ENCODE assay signal across 9 cellular contexts in genomic region chr6:30829016-30829415, GRCh38. TPM values are rescaled to one million over a fixed set of nuclear protein-coding genes. Genes with fewer than 3 reads are reported as not detected.
DNase-seq lines count a peak whose midpoint lies in the region; ATAC-seq and TF ChIP-seq lines count a peak whose summit lies in the region.
"Had no signal": no experiment of that assay in that cellular context is flagged by ENCODE, and none has a peak within 500 bp of the region (broad histone marks: within the 10 kb centered on the region; RNA-seq: fewer than 3 reads in every experiment).

No MANE protein-coding gene starts in this region.

- no peak for TF ChIP-seq POLR2A in gastrocnemius medialis (IDR thresholded peaks at IDR 0.05)

- no peaks in the 10 kb centered on the region for H3K9me2 ChIP-seq in SK-N-SH

- H3K4me3 ChIP-seq in SK-N-SH (ENCODE audit: low read depth in 2 of 2, low read length in 1 of 2) (no peak overlapping the region), gastrocnemius medialis (no peak overlapping the region)
- H3K4me3 ChIP-seq: testis had no signal

- 87% methylated on average over 4 of the region's 4 CpGs for WGBS in SK-N-SH (ENCODE audit: low lambda C conversion rate)

- peak overlapping the region; percentile 83 for H3K4me3 Mint-ChIP-seq in activated CD4-positive, alpha-beta memory T cell treated with anti-CD3 and anti-CD28 coated beads for 36 hours

- no peak overlapping the region for H3K9ac ChIP-seq in SK-N-SH

- no peak for TF ChIP-seq RAD21 in SK-N-SH (IDR thresholded peaks at IDR 0.05; ENCODE audit: low read length)

- H3K36me3 Mint-ChIP-seq in activated CD4-positive, alpha-beta memory T cell treated with anti-CD3 and anti-CD28 coated beads for 36 hours, result peaks cover 3% of the 10 kb centered on the region

- peak overlapping the region in 1 of 2 experiments; percentile 38; a peak in 1 of 4 replicates for H3K27ac ChIP-seq in SK-N-SH (ENCODE audit: low read depth in 2 of 2, low read length in 1 of 2)
- H3K27ac ChIP-seq in foreskin keratinocyte, result peak overlapping the region; percentile 62
- peak overlapping the region; percentile 85 to 94 (median 92) for H3K27ac ChIP-seq in gastrocnemius medialis

- H3K27me3 Mint-ChIP-seq in activated CD4-positive, alpha-beta memory T cell treated with anti-CD3 and anti-CD28 coated beads for 36 hours, result no peaks in the 10 kb centered on the region

- POLR2A ChIA-PET in SK-N-SH (lab: Yijun Ruan, JAX), result interaction anchor here (0.6 kb wide), 1 partner anchor 103 kb away, joined by 3 read pairs; no protein-coding TSS in a partner anchor
- POLR2A ChIA-PET in activated CD4-positive, alpha-beta memory T cell treated with anti-CD3 and anti-CD28 coated beads for 36 hours (lab: Charles Lee), result interaction anchor here (1.0 to 2.2 kb wide), 10 partner anchors 9 to 94 kb away, joined by 3 to 10 read pairs (median 6); partner anchors contain the start of genes DDR1, IER3 and VARS2

- peak; percentile 4; the same call in 1 of the 3 replicates for ATAC-seq in SK-N-SH treated with all-trans-retinoic acid at 6 μM for 48 hours
- ATAC-seq in foreskin keratinocyte, result no peak
- peak; percentile 2 to 6 for ATAC-seq in gastrocnemius medialis
- no peak for ATAC-seq in GM19395 (IDR thresholded peaks at IDR 0.05; ENCODE audit: unreplicated experiment)
- ATAC-seq in HG02678 (IDR thresholded peaks at IDR 0.05; ENCODE audit: unreplicated experiment), result no peak

- no peak overlapping the region for H3K4me2 ChIP-seq in SK-N-SH

- H3K27ac Mint-ChIP-seq in activated CD4-positive, alpha-beta memory T cell treated with anti-CD3 and anti-CD28 coated beads for 36 hours, result peak overlapping the region; percentile 96

- TF ChIP-seq CTCF in SK-N-SH (IDR thresholded peaks at IDR 0.05), result no peak
- TF ChIP-seq CTCF in foreskin keratinocyte (conservative IDR thresholded peaks at IDR 0.05), result no peak
- no peak for TF ChIP-seq CTCF in gastrocnemius medialis (IDR thresholded peaks at IDR 0.05 in 4 of 5, conservative IDR thresholded peaks at IDR 0.05 in 1 of 5)

- no peaks in the 10 kb centered on the region for H4K20me1 ChIP-seq in SK-N-SH (ENCODE audit: insufficient read depth)

- TF ChIP-seq EP300 in SK-N-SH (IDR thresholded peaks at IDR 0.05; ENCODE audit: borderline replicate concordance in 1 of 2, low read depth in 1 of 2, low read length in 1 of 2), result no peak

- peaks cover 4% of the 10 kb centered on the region for H3F3A ChIP-seq in SK-N-SH (replicated peaks; ENCODE audit: insufficient read depth)

- H3K36me3 ChIP-seq in SK-N-SH (replicated peaks in 1 of 2; ENCODE audit: control insufficient read depth in 1 of 2, insufficient read depth in 2 of 2, low read length in 1 of 2) (no peaks in the 10 kb centered on the region), gastrocnemius medialis (no peaks in the 10 kb centered on the region)

- intact Hi-C loops in activated CD4-positive, alpha-beta memory T cell treated with anti-CD3 and anti-CD28 coated beads for 36 hours (cut with micrococcal nuclease), result loop anchor here (2.0 kb wide), 2 partner anchors 86 to 258 kb away; partner anchors contain the start of gene VARS2
- intact Hi-C loops in gastrocnemius medialis (cut with DNase I; ENCODE audit: low total_unique reads), result loop anchor here (2.0 kb wide), 4 partner anchors 56 to 252 kb away; partner anchors contain the start of genes DDR1 and IER3

- H3K9me3 ChIP-seq in SK-N-SH, result no peaks in the 10 kb centered on the region
- no peaks in the 10 kb centered on the region for H3K9me3 ChIP-seq in gastrocnemius medialis
- H3K9me3 ChIP-seq: testis had no signal

- H3K4me1 ChIP-seq in SK-N-SH (ENCODE audit: control insufficient read depth in 1 of 2, insufficient read depth in 2 of 2, low read depth in 1 of 2, low read length in 1 of 2) (peaks cover 7 to 12% of the 10 kb centered on the region in 2 experiments; a peak in 3 of 4 replicates), foreskin keratinocyte (peaks cover 27% of the 10 kb centered on the region), gastrocnemius medialis (peaks cover 28 to 31% of the 10 kb centered on the region in 2 donors)

- peaks cover 59% of the 10 kb centered on the region for H3K4me1 Mint-ChIP-seq in activated CD4-positive, alpha-beta memory T cell treated with anti-CD3 and anti-CD28 coated beads for 36 hours (ENCODE audit: low read depth)

- no peak overlapping the region for H2AFZ ChIP-seq in SK-N-SH (ENCODE audit: low read depth)

- in situ Hi-C loops in gastrocnemius medialis (cut with MboI; ENCODE audit: low sequenced_read_pairs in 4 of 4), result loop anchor here (5.0 to 10.0 kb wide), 8 partner anchors 46 to 256 kb away; partner anchors contain the start of genes FLOT1 (in 1 of the 4), IER3 (in 1 of the 4) and PPP1R18 (in 1 of the 4)

- CTCF ChIA-PET in SK-N-SH (lab: Yijun Ruan, JAX), result interaction anchor here (0.6 to 8.8 kb wide), 37 partner anchors 8 to 299 kb away, joined by 3 to 103 read pairs (median 5); partner anchors contain the start of gene FLOT1
- CTCF ChIA-PET in activated CD4-positive, alpha-beta memory T cell treated with anti-CD3 and anti-CD28 coated beads for 36 hours (lab: Charles Lee), result interaction anchor here (0.6 to 5.6 kb wide), 32 partner anchors 8 to 375 kb away, joined by 3 to 63 read pairs (median 4); partner anchors contain the start of genes DDR1, GTF2H4, IER3 and VARS2

- DNase-seq in SK-N-SH (no peak), foreskin keratinocyte (no peak), gastrocnemius medialis (no peak), NCI-H2107 treated with DMSO at 0.1 percent for 48 hours (lab: John Stamatoyannopoulos, UW; ENCODE audit: unreplicated experiment) (no peak)
- DNase-seq in activated CD4-positive, alpha-beta memory T cell treated with anti-CD3 and anti-CD28 coated beads for 36 hours, result no peak

- no peaks in the 10 kb centered on the region for H3K27me3 ChIP-seq in SK-N-SH (ENCODE audit: insufficient read depth)
- no peaks in the 10 kb centered on the region for H3K27me3 ChIP-seq in foreskin keratinocyte
- no peaks in the 10 kb centered on the region for H3K27me3 ChIP-seq in gastrocnemius medialis
- H3K27me3 ChIP-seq: testis had no signal

- no peaks in the 10 kb centered on the region for H3K79me2 ChIP-seq in SK-N-SH (ENCODE audit: insufficient read depth)

- no peaks in the 10 kb centered on the region for H3K9me3 Mint-ChIP-seq in activated CD4-positive, alpha-beta memory T cell treated with anti-CD3 and anti-CD28 coated beads for 36 hours

TF ChIP-seq in SK-N-SH treated with all-trans-retinoic acid at 6 μM for 48 hours, 23 proteins besides CTCF, POLR2A, EP300 and RAD21 (continues in another document):
- no peak for TF ChIP-seq CSRNP3 (CRISPR knock-in tag; IDR thresholded peaks at IDR 0.05)
- no peak for TF ChIP-seq ZNF565 (CRISPR knock-in tag; conservative IDR thresholded peaks at IDR 0.05; ENCODE audit: low read depth)
- no peak for TF ChIP-seq SNAI2 (CRISPR knock-in tag; IDR thresholded peaks at IDR 0.05)
- TF ChIP-seq TCF4 (CRISPR knock-in tag; IDR thresholded peaks at IDR 0.05; ENCODE audit: borderline replicate concordance), result no peak
- no peak for TF ChIP-seq RARB (CRISPR knock-in tag; IDR thresholded peaks at IDR 0.05)
- TF ChIP-seq ZFP30 (CRISPR knock-in tag; IDR thresholded peaks at IDR 0.05), result no peak
- no peak for TF ChIP-seq PPARA (CRISPR knock-in tag; IDR thresholded peaks at IDR 0.05; ENCODE audit: borderline replicate concordance)
- no peak for TF ChIP-seq GLIS3 (CRISPR knock-in tag; IDR thresholded peaks at IDR 0.05)
- TF ChIP-seq CSDC2 (CRISPR knock-in tag; IDR thresholded peaks at IDR 0.05), result no peak
- no peak for TF ChIP-seq OSR1 (CRISPR knock-in tag; IDR thresholded peaks at IDR 0.05)

TF ChIP-seq in SK-N-SH, 30 proteins besides CTCF, POLR2A, EP300 and RAD21:
- TF ChIP-seq TCF12 (IDR thresholded peaks at IDR 0.05) (no peak), MAX (IDR thresholded peaks at IDR 0.05; ENCODE audit: low read depth) (no peak), RFX5 (IDR thresholded peaks at IDR 0.05; ENCODE audit: low read length) (no peak), JUND (IDR thresholded peaks at IDR 0.05) (no peak), SMC3 (IDR thresholded peaks at IDR 0.05; ENCODE audit: low read depth, low read length) (no peak), REST (IDR thresholded peaks at IDR 0.05; ENCODE audit: low read depth, low read length) (no peak), MXI1 (IDR thresholded peaks at IDR 0.05; ENCODE audit: low read depth, low read length) (no peak), RCOR1 (IDR thresholded peaks at IDR 0.05; ENCODE audit: low read length) (no peak), POLR2AphosphoS5 (IDR thresholded peaks at IDR 0.05; ENCODE audit: low read depth, low read length) (no peak)

RNA-seq across cellular contexts. Expression of gene DDR1, which starts 55.3 kb away (rescaled TPM):
- 40.2 and 52.8 TPM in 2 replicates for polyA plus RNA-seq in SK-N-SH (2012; rRNA removed)
- polyA plus RNA-seq in SK-N-SH (2012; cell fraction: cytosol; rRNA removed), result 32.1 and 42.6 TPM in 2 replicates
- polyA plus RNA-seq in SK-N-SH (2012; cell fraction: nucleus; rRNA removed), result 82.7 and 101 TPM in 2 replicates
- 1 to 10 TPM; 8.1 to 8.7 TPM for total RNA-seq in activated CD4-positive, alpha-beta memory T cell treated with anti-CD3 and anti-CD28 coated beads for 36 hours
- total RNA-seq in foreskin keratinocyte, result 211 and 243 TPM in 2 replicates
- polyA plus RNA-seq in foreskin keratinocyte, result 138 and 147 TPM in 2 replicates
- total RNA-seq in gastrocnemius medialis, result 10 to 100 TPM; 20.0 to 62.2 (median 59.3) TPM

Comparison
In these comparisons a context has a peak if more than half of its experiments do, and no peak if none do; other contexts are left out.
1. ATAC-seq: peak in SK-N-SH treated with all-trans-retinoic acid at 6 μM for 48 hours (single experiment) and gastrocnemius medialis (2 of 2); none in foreskin keratinocyte (single experiment), GM19395 (single experiment) and HG02678 (single experiment).